Comparison of ENCODE assay signal across 13 cellular contexts in the genomic region with DNA sequence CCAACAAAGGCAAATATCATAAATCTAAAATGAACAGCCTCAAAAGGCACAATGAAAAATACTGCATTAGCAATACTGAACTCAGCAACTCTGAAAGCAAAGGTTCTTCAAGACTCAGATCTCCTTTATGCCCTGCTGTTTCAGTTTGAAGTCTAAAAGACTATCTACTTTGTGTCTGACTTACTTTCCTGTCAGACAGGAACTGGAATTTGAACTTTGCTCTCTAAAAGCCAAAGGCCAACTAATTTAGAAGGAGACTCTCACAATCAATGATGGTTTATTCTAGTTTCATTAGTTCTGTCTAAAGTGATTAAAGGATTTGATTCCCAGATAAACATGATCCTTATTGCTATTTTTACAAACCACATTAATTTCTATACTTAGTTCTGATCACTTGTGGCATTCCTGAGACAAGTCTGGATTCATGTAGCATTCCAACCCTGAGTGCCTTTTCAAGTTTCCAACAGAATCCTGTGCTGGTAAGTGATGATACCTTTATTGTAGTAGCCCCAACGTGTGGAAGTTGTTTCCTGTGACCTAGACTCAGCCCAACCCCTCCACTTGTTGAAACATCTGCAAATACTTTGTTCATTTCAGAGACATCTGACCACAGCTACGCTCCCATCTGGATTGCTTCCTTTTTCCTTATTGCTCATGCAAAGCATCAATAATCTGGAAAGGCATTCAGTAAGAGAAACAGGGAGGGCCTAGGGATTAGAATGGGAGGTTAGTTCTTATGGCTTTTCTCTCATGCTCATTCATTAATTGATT. TPM values are rescaled to one million over a fixed set of nuclear protein-coding genes. Genes with fewer than 3 reads are reported as not detected.
A peak's percentile ranks its signal among the peaks of the same experiment; 100 is the strongest.
DNase-seq lines count a peak whose midpoint lies in the region; ATAC-seq, FAIRE-seq and TF ChIP-seq lines count a peak whose summit lies in the region.
"Had no signal": no experiment of that assay in that cellular context is flagged by ENCODE, and none has a peak within 500 bp of the region (broad histone marks: within the 10 kb centered on the region; RNA-seq: fewer than 3 reads in every experiment).

No MANE protein-coding gene starts in this region.

- H3K9me1 ChIP-seq in endothelial cell of umbilical vein (replicated peaks; ENCODE audit: control insufficient read depth, extremely low read depth, insufficient read depth, low read length): no peaks in the 10 kb centered on the region

- POLR2A ChIA-PET in PC-3 (lab: Charles Lee; ENCODE audit: unreplicated experiment) (no interaction called here), endothelial cell of umbilical vein (lab: Charles Lee) (no interaction called here)

- peak overlapping the region; percentile 74 for H3K27ac Mint-ChIP-seq in progenitor cell of endocrine pancreas
- H3K27ac Mint-ChIP-seq: activated naive CD4-positive, alpha-beta T cell treated with anti-CD3 and anti-CD28 coated beads, Interleukin-2, amount 10 ng/mL, durations not matched to agents 7 days and 5 days; nephron had no signal

- H3K79me2 ChIP-seq in PC-3 (ENCODE audit: low read length): peaks cover 47% of the 10 kb centered on the region
- no peaks in the 10 kb centered on the region for H3K79me2 ChIP-seq in endothelial cell of umbilical vein (ENCODE audit: control insufficient read depth, insufficient read depth, low read length)

- H3K9me3 ChIP-seq in PC-3 (ENCODE audit: low read length) (no peaks in the 10 kb centered on the region), endothelial cell of umbilical vein (replicated peaks; ENCODE audit: control insufficient read depth, insufficient read depth, low read length) (no peaks in the 10 kb centered on the region)

- no peak for TF ChIP-seq CTCF in PC-3 (conservative IDR thresholded peaks at IDR 0.05; ENCODE audit: low read depth, low read length)
- TF ChIP-seq CTCF in endothelial cell of umbilical vein (IDR thresholded peaks at IDR 0.05; ENCODE audit: extremely low read depth in 1 of 2, insufficient read depth in 1 of 2, low read depth in 1 of 2, low read length in 2 of 2): no peak
- no peak for TF ChIP-seq CTCF in progenitor cell of endocrine pancreas (IDR thresholded peaks at IDR 0.05; ENCODE audit: unreplicated experiment)

- intact Hi-C loops in PC-3 (cut with micrococcal nuclease) (no loop called here), endothelial cell of umbilical vein (cut with micrococcal nuclease) (no loop called here)

- H2AFZ ChIP-seq in PC-3 (ENCODE audit: low read length) (no peak overlapping the region), endothelial cell of umbilical vein (ENCODE audit: low read depth, low read length) (no peak overlapping the region)

- dilution Hi-C loops in endothelial cell of umbilical vein (cut with MboI; ENCODE audit: extremely low pct_ligation_motif_present, low sequenced_read_pairs): loop anchor here (25.0 kb wide), 1 partner anchor 99 kb away; no protein-coding TSS in a partner anchor

- FAIRE-seq in endothelial cell of umbilical vein (lab: Jason Lieb, UNC): peak; percentile 31
- FAIRE-seq: G401.6 had no signal

- H3K36me3 Mint-ChIP-seq in progenitor cell of endocrine pancreas (ENCODE audit: insufficient read depth): no peaks in the 10 kb centered on the region

- peaks cover 25% of the 10 kb centered on the region for H3K4me1 Mint-ChIP-seq in progenitor cell of endocrine pancreas (ENCODE audit: low read depth)

- no peaks in the 10 kb centered on the region for H3K27me3 ChIP-seq in PC-3 (ENCODE audit: low read length)
- H3K27me3 ChIP-seq in endothelial cell of umbilical vein (ENCODE audit: control insufficient read depth in 2 of 2, insufficient read depth in 2 of 2, low read length in 2 of 2): no peaks in the 10 kb centered on the region

- peaks cover 36% of the 10 kb centered on the region for H3K4me1 ChIP-seq in PC-3 (ENCODE audit: insufficient read depth, low read length)
- H3K4me1 ChIP-seq in endothelial cell of umbilical vein (ENCODE audit: control insufficient read depth, extremely low read depth, insufficient read depth, low read length): peaks cover 29% of the 10 kb centered on the region

- H3F3A ChIP-seq in PC-3 (ENCODE audit: low read length, unreplicated experiment): no peaks in the 10 kb centered on the region

- H3K9me3 Mint-ChIP-seq in progenitor cell of endocrine pancreas (ENCODE audit: low read depth): no peaks in the 10 kb centered on the region
- H3K9me3 Mint-ChIP-seq: nephron had no signal

- no peak overlapping the region for H3K4me3 Mint-ChIP-seq in progenitor cell of endocrine pancreas (ENCODE audit: low read depth)
- H3K4me3 Mint-ChIP-seq: activated naive CD4-positive, alpha-beta T cell treated with anti-CD3 and anti-CD28 coated beads, Interleukin-2, amount 10 ng/mL, durations not matched to agents 7 days and 5 days; nephron had no signal

- DNase-seq in PC-3 (no peak), endothelial cell of umbilical vein (ENCODE audit: low read depth, low spot score) (peak; percentile 64), progenitor cell of endocrine pancreas (ENCODE audit: low spot score, unreplicated experiment) (no peak), NCI-H146 treated with DMSO at 0.1 percent for 48 hours (lab: John Stamatoyannopoulos, UW; ENCODE audit: unreplicated experiment) (no peak), Ammon's horn (ENCODE audit: low spot score) (no peak)
- DNase-seq: activated naive CD4-positive, alpha-beta T cell treated with anti-CD3 and anti-CD28 coated beads, Interleukin-2, amount 10 ng/mL, durations not matched to agents 7 days and 5 days; NCI-H187 treated with DMSO at 0.1 percent for 48 hours had no signal

- H3K9me2 ChIP-seq in PC-3 (replicated peaks; ENCODE audit: low read length): no peaks in the 10 kb centered on the region

- peak overlapping the region; percentile 33; the same call in 1 of the 2 replicates for H3K9ac ChIP-seq in PC-3 (ENCODE audit: low read length)
- peak overlapping the region; percentile 14 for H3K9ac ChIP-seq in endothelial cell of umbilical vein (replicated peaks; ENCODE audit: extremely low read depth, insufficient read depth, low read length)

- H3K4me3 ChIP-seq in PC-3 (ENCODE audit: low read length): no peak overlapping the region
- no peak overlapping the region for H3K4me3 ChIP-seq in endothelial cell of umbilical vein (replicated peaks in 1 of 3; ENCODE audit: insufficient read depth in 1 of 3, low read depth in 1 of 3, low read length in 3 of 3)

- H3K27me3 Mint-ChIP-seq in progenitor cell of endocrine pancreas: peaks cover 7% of the 10 kb centered on the region
- H3K27me3 Mint-ChIP-seq: activated naive CD4-positive, alpha-beta T cell treated with anti-CD3 and anti-CD28 coated beads, Interleukin-2, amount 10 ng/mL, durations not matched to agents 7 days and 5 days had no signal

- H3K4me2 ChIP-seq in PC-3 (ENCODE audit: low read length) (no peak overlapping the region), endothelial cell of umbilical vein (ENCODE audit: insufficient read depth, low read length) (peak overlapping the region; percentile 34)

- H4K20me1 ChIP-seq in PC-3 (ENCODE audit: low read length) (no peaks in the 10 kb centered on the region), endothelial cell of umbilical vein (replicated peaks; ENCODE audit: control insufficient read depth, extremely low read depth, insufficient read depth, low read length) (no peaks in the 10 kb centered on the region)

- CTCF ChIA-PET in PC-3 (lab: Charles Lee): no interaction called here
- CTCF ChIA-PET in endothelial cell of umbilical vein (lab: Charles Lee): no interaction called here

- H3K36me3 ChIP-seq in PC-3 (ENCODE audit: low read depth, low read length): no peaks in the 10 kb centered on the region
- no peaks in the 10 kb centered on the region for H3K36me3 ChIP-seq in endothelial cell of umbilical vein (ENCODE audit: control insufficient read depth in 2 of 2, extremely low read depth in 1 of 2, insufficient read depth in 2 of 2, low read length in 2 of 2)

- ATAC-seq in GM19025 (IDR thresholded peaks at IDR 0.05; ENCODE audit: low read depth, unreplicated experiment): peak; percentile 36
- ATAC-seq in PC-3: no peak
- no peak for ATAC-seq in GM18873 (IDR thresholded peaks at IDR 0.05; ENCODE audit: low FRiP score, unreplicated experiment)
- ATAC-seq in GM18505 (IDR thresholded peaks at IDR 0.05; ENCODE audit: unreplicated experiment): no peak
- ATAC-seq: activated CD4-positive, CD25-positive, alpha-beta regulatory T cell treated with anti-CD3 and anti-CD28 coated beads, Interleukin-2, amount 50 U/mL, for 24 hours had no signal

- TF ChIP-seq POLR2A in endothelial cell of umbilical vein (IDR thresholded peaks at IDR 0.05; ENCODE audit: low read depth, low read length): no peak
- TF ChIP-seq POLR2A in GM18505 (IDR thresholded peaks at IDR 0.05; ENCODE audit: borderline replicate concordance, extremely low read depth, insufficient read depth, insufficient read length): no peak

- peak overlapping the region; percentile 70 for H3K27ac ChIP-seq in PC-3 (ENCODE audit: low read length)
- peak overlapping the region; percentile 62 for H3K27ac ChIP-seq in endothelial cell of umbilical vein (ENCODE audit: insufficient read depth, low read depth, low read length)

- BruUV-seq in PC-3 (replicated peaks; lab: Mats Ljungman, UMichigan) (TSS peak; percentile 75), endothelial cell of umbilical vein (replicated peaks; lab: Mats Ljungman, UMichigan) (no TSS peak)

TF ChIP-seq in endothelial cell of umbilical vein, 7 proteins besides CTCF, POLR2A, EP300 and RAD21 (continues in another document):
- no peak for TF ChIP-seq GATA2 (IDR thresholded peaks at IDR 0.05; ENCODE audit: insufficient read depth, insufficient read length, low read depth, low read length)
- TF ChIP-seq EZH2 (IDR thresholded peaks at IDR 0.05; ENCODE audit: borderline replicate concordance, low read depth, low read length, severe bottlenecking): no peak
- no peak for TF ChIP-seq POLR2AphosphoS5 (IDR thresholded peaks at IDR 0.05; ENCODE audit: insufficient read depth, low read depth, low read length)
- no peak for TF ChIP-seq JUN (IDR thresholded peaks at IDR 0.05; ENCODE audit: borderline replicate concordance, insufficient read depth, insufficient read length, low read depth)
- no peak for TF ChIP-seq FOS (IDR thresholded peaks at IDR 0.05; ENCODE audit: borderline replicate concordance, insufficient read depth, low read length)
- TF ChIP-seq, protein P1, sequence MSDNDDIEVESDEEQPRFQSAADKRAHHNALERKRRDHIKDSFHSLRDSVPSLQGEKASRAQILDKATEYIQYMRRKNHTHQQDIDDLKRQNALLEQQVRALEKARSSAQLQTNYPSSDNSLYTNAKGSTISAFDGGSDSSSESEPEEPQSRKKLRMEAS (IDR thresholded peaks at IDR 0.05; ENCODE audit: insufficient read depth, insufficient read length): no peak

RNA-seq across cellular contexts. Expression of a gene that starts 14.9 kb away (rescaled TPM):
- total RNA-seq in PC-3 (2014; rRNA removed) (0.15 and 0.98 TPM in 2 replicates), endothelial cell of umbilical vein (0.21 and 0.64 TPM in 2 replicates), progenitor cell of endocrine pancreas (2.4 and 4.1 TPM in 2 replicates)
- 0.07 and 0.16 TPM in 2 replicates for polyA plus RNA-seq in endothelial cell of umbilical vein
- 0.10 and 0.13 TPM in 2 replicates for polyA plus RNA-seq in endothelial cell of umbilical vein (2011; cell fraction: cytosol; rRNA removed)
- polyA plus RNA-seq in endothelial cell of umbilical vein (2011; cell fraction: nucleus; rRNA removed): 0.27 and 0.42 TPM in 2 replicates
- 0.13 TPM in 1 of 2 replicates, not detected in the other for polyA plus RNA-seq in endothelial cell of umbilical vein (2012)
- polyA minus RNA-seq in endothelial cell of umbilical vein: 0.51 and 1.4 TPM in 2 replicates
- polyA minus RNA-seq in endothelial cell of umbilical vein (2011; cell fraction: cytosol; rRNA and poly(A)+ RNA removed): 1.4 TPM
- 2.6 and 4.0 TPM in 2 replicates for polyA minus RNA-seq in endothelial cell of umbilical vein (2011; cell fraction: nucleus; rRNA and poly(A)+ RNA removed)
